In the genomic region with DNA sequence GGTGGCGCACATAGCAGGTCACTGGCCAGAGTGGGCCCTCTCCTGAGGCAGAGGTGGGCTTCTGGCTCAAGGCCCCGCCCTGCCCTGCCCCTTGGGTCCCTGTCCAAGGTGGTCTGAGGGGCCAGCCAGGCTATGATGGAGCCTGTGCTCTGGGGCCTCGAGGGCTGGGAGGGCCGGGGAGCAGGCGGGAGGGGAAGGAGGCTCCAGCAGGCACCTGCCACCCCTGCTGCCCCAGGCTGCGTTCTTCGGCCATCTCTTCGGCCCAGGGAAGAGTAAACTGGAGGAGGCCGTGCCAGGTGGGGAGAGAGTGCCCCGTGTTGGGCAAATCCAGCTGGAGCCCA, we compare ENCODE assay signal across 1 cellular context.
TF ChIP-seq lines count a peak whose summit lies in the region.

No MANE protein-coding gene starts in this region.

TF ChIP-seq in GM23338, 12 proteins besides CTCF, POLR2A, EP300 and RAD21 (continued from another document):
- no peak for TF ChIP-seq ZNF462 (CRISPR knock-in tag; IDR thresholded peaks at IDR 0.05)
